ENCODE assay signal across 8 cellular contexts in genomic region chr7:29106128-29106988, GRCh38. TPM values are rescaled to one million over a fixed set of nuclear protein-coding genes. Genes with fewer than 3 reads are reported as not detected.
A peak's percentile ranks its signal among the peaks of the same experiment; 100 is the strongest.
DNase-seq lines count a peak whose midpoint lies in the region; ATAC-seq and TF ChIP-seq lines count a peak whose summit lies in the region.

No MANE protein-coding gene starts in this region.

- peaks cover 3% of the 10 kb centered on the region for H3K9me3 Mint-ChIP-seq in nephron

- peak; percentile 65 for DNase-seq in Daoy (ENCODE audit: low read depth)
- DNase-seq in NCI-H146 (lab: John Stamatoyannopoulos, UW) = peak; percentile 63
- peak; percentile 81 for DNase-seq in SW480 (ENCODE audit: low spot score)
- peak; percentile 69 for DNase-seq in fibroblast of mammary gland (ENCODE audit: low read depth)

- H3K4me3 Mint-ChIP-seq in nephron = no peak overlapping the region

- peak; percentile 81 for ATAC-seq in GM21723 (IDR thresholded peaks at IDR 0.05; ENCODE audit: unreplicated experiment)
- ATAC-seq in HG03571 (IDR thresholded peaks at IDR 0.05; ENCODE audit: unreplicated experiment) = no peak
- ATAC-seq in HG03280 (IDR thresholded peaks at IDR 0.05; ENCODE audit: unreplicated experiment) = no peak

- peak overlapping the region in 2 of 3 experiments; percentile 38 to 47 for H3K27ac Mint-ChIP-seq in nephron

- H3K4me1 Mint-ChIP-seq in nephron = peaks cover 24% of the 10 kb centered on the region

- TF ChIP-seq CTCF in fibroblast of mammary gland (conservative IDR thresholded peaks at IDR 0.05; ENCODE audit: control insufficient read depth, insufficient read depth, low read depth, low read length) (peak; percentile 95), nephron (IDR thresholded peaks at IDR 0.05; ENCODE audit: unreplicated experiment in 3 of 3) (peak; percentile 80 to 86 (median 82))

- no peak overlapping the region for H3K4me3 ChIP-seq in fibroblast of mammary gland (ENCODE audit: control insufficient read depth, low read depth, low read length)

- H3K36me3 Mint-ChIP-seq in nephron (ENCODE audit: low read depth) = peaks cover 5% of the 10 kb centered on the region

- H3K27me3 Mint-ChIP-seq in nephron (ENCODE audit: low read depth) = peaks cover 12% of the 10 kb centered on the region

RNA-seq across cellular contexts. Expression of gene CPVL, which starts 40.0 kb away (rescaled TPM):
- 35.4 and 40.5 TPM in 2 replicates for total RNA-seq in Daoy (2014; rRNA removed; shearing (Covaris generic))
